In genomic region chr4:124903995-124904722, GRCh38 we compare ENCODE assay signal across 10 cellular contexts.
DNase-seq lines count a peak whose midpoint lies in the region; ATAC-seq, FAIRE-seq and TF ChIP-seq lines count a peak whose summit lies in the region.
"Had no signal": no experiment of that assay in that cellular context is flagged by ENCODE, and none has a peak within 500 bp of the region (broad histone marks: within the 10 kb centered on the region; RNA-seq: fewer than 3 reads in every experiment).

No MANE protein-coding gene starts in this region.

- peak overlapping the region; percentile 76 for H3K4me2 ChIP-seq in keratinocyte (ENCODE audit: control insufficient read depth, extremely low read depth, insufficient read depth, low read depth, low read length)
- H3K4me2 ChIP-seq: BLaER1 had no signal

- peak overlapping the region; percentile 12 for H3K27ac ChIP-seq in keratinocyte (ENCODE audit: control insufficient read depth, insufficient read depth, low read length)
- H3K27ac ChIP-seq: BLaER1 had no signal

- H3K79me2 ChIP-seq in keratinocyte (ENCODE audit: control insufficient read depth, insufficient read depth, low read length): no peaks in the 10 kb centered on the region

- DNase-seq in NCI-H345 (lab: John Stamatoyannopoulos, UW) (peak; percentile 44), NCI-H345 treated with DMSO at 0.1 percent for 48 hours (lab: John Stamatoyannopoulos, UW; ENCODE audit: unreplicated experiment) (no peak), keratinocyte (ENCODE audit: low read depth, low spot score) (no peak), urothelium cell line (ENCODE audit: low spot score) (peak; percentile 56), germinal center (ENCODE audit: low spot score) (no peak)
- DNase-seq: left colon had no signal

- peak overlapping the region; percentile 37 for H3K4me3 ChIP-seq in WI38 (ENCODE audit: low read depth, low read length)
- peak overlapping the region in 1 of 3 experiments; percentile 3 for H3K4me3 ChIP-seq in keratinocyte (ENCODE audit: control insufficient read depth in 2 of 3, extremely low read depth in 1 of 3, insufficient read depth in 2 of 3, low read depth in 1 of 3, low read length in 3 of 3)
- H3K4me3 ChIP-seq: BLaER1 had no signal

- peak overlapping the region; percentile 0 for H3K9ac ChIP-seq in keratinocyte (ENCODE audit: control insufficient read depth, extremely low read depth, insufficient read depth, low read length)
- H3K9ac ChIP-seq: BLaER1 had no signal

- H3K4me1 ChIP-seq in keratinocyte (ENCODE audit: control insufficient read depth, extremely low read depth, insufficient read depth, low read length): peaks cover 23% of the 10 kb centered on the region
- H3K4me1 ChIP-seq: BLaER1 had no signal

- no peaks in the 10 kb centered on the region for H3K27me3 ChIP-seq in keratinocyte (ENCODE audit: control insufficient read depth, extremely low read depth, insufficient read depth, low read length)
- H3K27me3 ChIP-seq: BLaER1 had no signal

- H2AFZ ChIP-seq in keratinocyte (ENCODE audit: control insufficient read depth, low read length): peak overlapping the region; percentile 78

- dilution Hi-C loops in keratinocyte (cut with MboI; ENCODE audit: extremely low pct_ligation_motif_present, low sequenced_read_pairs): no loop called here

- TF ChIP-seq CTCF in WI38 (IDR thresholded peaks at IDR 0.05; ENCODE audit: low read depth, low read length): no peak
- TF ChIP-seq CTCF in keratinocyte (optimal IDR thresholded peaks at IDR 0.05 in 1 of 3, IDR thresholded peaks at IDR 0.05 in 1 of 3, conservative IDR thresholded peaks at IDR 0.05 in 1 of 3; ENCODE audit: extremely low read depth in 1 of 3, insufficient read depth in 2 of 3, low read length in 3 of 3): no peak

- H3K9me3 ChIP-seq in keratinocyte (ENCODE audit: control insufficient read depth, low read depth, low read length): no peaks in the 10 kb centered on the region
- H3K9me3 ChIP-seq: BLaER1 had no signal

- no peaks in the 10 kb centered on the region for H3K9me1 ChIP-seq in keratinocyte (ENCODE audit: control insufficient read depth, extremely low read depth, insufficient read depth, low read length)

- FAIRE-seq in keratinocyte (lab: Jason Lieb, UNC) (peak; percentile 76), urothelium cell line (lab: Jason Lieb, UNC) (no peak)

- ATAC-seq in GM19351 (IDR thresholded peaks at IDR 0.05; ENCODE audit: unreplicated experiment): no peak
- ATAC-seq in GM21717 (IDR thresholded peaks at IDR 0.05; ENCODE audit: unreplicated experiment): no peak
- ATAC-seq: left colon had no signal

- H4K20me1 ChIP-seq in keratinocyte (ENCODE audit: control insufficient read depth, extremely low read depth, insufficient read depth, low read length): no peaks in the 10 kb centered on the region
- H4K20me1 ChIP-seq: BLaER1 had no signal

- no peaks in the 10 kb centered on the region for H3K36me3 ChIP-seq in keratinocyte (ENCODE audit: control insufficient read depth in 2 of 2, extremely low read depth in 1 of 2, insufficient read depth in 2 of 2, low read length in 2 of 2)
- H3K36me3 ChIP-seq: BLaER1 had no signal

Comparison
In these comparisons a context has a peak if more than half of its experiments do, and no peak if none do; other contexts are left out.
1. DNase-seq: peak in NCI-H345 (single experiment) and urothelium cell line (single experiment); none in NCI-H345 treated with DMSO at 0.1 percent for 48 hours (single experiment), keratinocyte (single experiment) and germinal center (single experiment).